Comparison of ENCODE assay signal across 21 cellular contexts in the genomic region with DNA sequence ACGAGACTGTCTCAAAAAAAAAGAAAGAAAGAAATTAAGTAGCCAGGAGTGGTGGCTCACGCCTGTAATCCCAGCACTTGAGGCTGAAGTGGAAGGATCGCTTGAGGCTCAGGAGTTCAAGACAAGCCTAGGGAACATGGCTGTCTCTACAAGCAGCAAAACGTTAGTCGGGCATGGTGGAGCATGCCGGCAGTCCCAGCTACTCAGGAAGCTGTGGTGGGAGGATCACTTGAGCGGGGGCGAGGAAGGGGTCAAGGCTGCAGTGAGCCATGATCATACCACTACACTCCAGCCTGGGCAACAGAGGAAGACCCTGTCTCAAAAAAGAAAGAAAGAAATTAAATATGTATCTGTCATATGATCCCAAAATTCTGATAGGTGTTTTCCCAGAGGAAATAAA. TPM values are rescaled to one million over a fixed set of nuclear protein-coding genes. Genes with fewer than 3 reads are reported as not detected.
DNase-seq lines count a peak whose midpoint lies in the region; ATAC-seq, FAIRE-seq and TF ChIP-seq lines count a peak whose summit lies in the region.
"Had no signal": no experiment of that assay in that cellular context is flagged by ENCODE, and none has a peak within 500 bp of the region (broad histone marks: within the 10 kb centered on the region; RNA-seq: fewer than 3 reads in every experiment).

No MANE protein-coding gene starts in this region.

- peaks cover 19% of the 10 kb centered on the region for H3K4me1 Mint-ChIP-seq in MCF 10A (ENCODE audit: insufficient read depth, unreplicated experiment)

- no peaks in the 10 kb centered on the region for H3K27me3 Mint-ChIP-seq in MCF 10A (ENCODE audit: insufficient read depth, unreplicated experiment)

- DNase-seq in MCF 10A (ENCODE audit: unreplicated experiment), result no peak
- no peak for DNase-seq in breast epithelium (ENCODE audit: low spot score in 2 of 2)
- peak; percentile 57 to 59 for DNase-seq in NCI-H524 (lab: John Stamatoyannopoulos, UW)
- no peak for DNase-seq in GM12878 (ENCODE audit: low read depth, low spot score)
- no peak for DNase-seq in gastrocnemius medialis
- no peak for DNase-seq in adrenal gland
- no peak for DNase-seq in right cardiac atrium
- no peak for DNase-seq in cerebellar cortex (ENCODE audit: low spot score)
- DNase-seq: activated CD4-positive, alpha-beta T cell treated with anti-CD3 and anti-CD28 coated beads for 1 hour; DMS153; HCEC 1CT; heart right ventricle; MG63; midbrain; NCI-H187; NCI-H446; stimulated activated CD4-positive, alpha-beta T cell treated with anti-CD3 and anti-CD28 coated beads, Interleukin-4, amount 100 ng/mL, for 24 hours; stimulated activated CD8-positive, alpha-beta memory T cell treated with anti-CD3 and anti-CD28 coated beads, Interleukin-4, amount 100 ng/mL, for 48 hours had no signal

- BruUV-seq in MCF 10A (replicated peaks; lab: Mats Ljungman, UMichigan) (no TSS peak), GM12878 (replicated peaks; lab: Mats Ljungman, UMichigan) (no TSS peak)

- H3K27me3 ChIP-seq in breast epithelium (no peaks in the 10 kb centered on the region), GM12878 (replicated peaks in 1 of 2; ENCODE audit: control insufficient read depth in 2 of 2, insufficient read depth in 2 of 2, low read length in 1 of 2) (no peaks in the 10 kb centered on the region), gastrocnemius medialis (no peaks in the 10 kb centered on the region), adrenal gland (no peaks in the 10 kb centered on the region), right cardiac atrium (ENCODE audit: control insufficient read depth, insufficient read depth) (no peaks in the 10 kb centered on the region)
- H3K27me3 ChIP-seq: heart right ventricle, MG63, tibial nerve had no signal

- no peak for TF ChIP-seq CTCF in MCF 10A (IDR thresholded peaks at IDR 0.05; ENCODE audit: unreplicated experiment)
- no peak for TF ChIP-seq CTCF in breast epithelium (IDR thresholded peaks at IDR 0.05)
- TF ChIP-seq CTCF in GM12878 (IDR thresholded peaks at IDR 0.05 in 2 of 3, conservative IDR thresholded peaks at IDR 0.05 in 1 of 3; ENCODE audit: control insufficient read depth in 2 of 3, extremely low read depth in 1 of 3, insufficient read depth in 1 of 3, low read depth in 3 of 3, low read length in 3 of 3), result no peak
- TF ChIP-seq CTCF in gastrocnemius medialis (IDR thresholded peaks at IDR 0.05 in 4 of 5, conservative IDR thresholded peaks at IDR 0.05 in 1 of 5), result no peak
- TF ChIP-seq CTCF in adrenal gland (IDR thresholded peaks at IDR 0.05), result no peak

- H3K4me2 ChIP-seq in GM12878 (ENCODE audit: control insufficient read depth, insufficient read depth), result no peak overlapping the region

- no peak overlapping the region for H3K4me3 Mint-ChIP-seq in MCF 10A (ENCODE audit: unreplicated experiment)

- CTCF ChIA-PET in MCF 10A (lab: Yijun Ruan, JAX), result interaction anchor here (0.6 to 0.8 kb wide), 3 partner anchors 10 to 193 kb away, joined by 3 to 5 read pairs (median 3); no protein-coding TSS in a partner anchor
- CTCF ChIA-PET in GM12878 (lab: Yijun Ruan, JAX), result interaction anchor here (1.2 to 4.3 kb wide), 2 partner anchors 31 to 149 kb away, joined by 3 to 25 read pairs; no protein-coding TSS in a partner anchor

- TF ChIP-seq POLR2A in breast epithelium (IDR thresholded peaks at IDR 0.05) (no peak), GM12878 (IDR thresholded peaks at IDR 0.05; ENCODE audit: low read depth, low read length) (no peak), gastrocnemius medialis (IDR thresholded peaks at IDR 0.05) (no peak), adrenal gland (IDR thresholded peaks at IDR 0.05) (no peak)

- no peaks in the 10 kb centered on the region for H4K20me1 ChIP-seq in GM12878 (ENCODE audit: control insufficient read depth, insufficient read depth)

- H3K27ac ChIP-seq in breast epithelium, result no peak overlapping the region
- H3K27ac ChIP-seq in GM12878 (ENCODE audit: control insufficient read depth, insufficient read depth), result no peak overlapping the region
- peak overlapping the region; percentile 78 to 97 (median 83) for H3K27ac ChIP-seq in gastrocnemius medialis
- no peak overlapping the region for H3K27ac ChIP-seq in adrenal gland
- no peak overlapping the region for H3K27ac ChIP-seq in right cardiac atrium (ENCODE audit: low read length)
- H3K27ac ChIP-seq: tibial nerve had no signal

- 65% methylated on average over 8 of the region's 8 CpGs for WGBS in GM12878 (ENCODE audit: insufficient coverage, insufficient replicate concordance, low lambda C conversion rate, missing lambda C conversion rate)
- 61 to 63% (median 62%) methylated on average over 8 of the region's 8 CpGs for WGBS in adrenal gland, 4 donors
- 74% methylated on average over 8 of the region's 8 CpGs for WGBS in right cardiac atrium

- no peak overlapping the region for H2AFZ ChIP-seq in GM12878 (ENCODE audit: control insufficient read depth, low read depth, low read length)

- H3K36me3 ChIP-seq in breast epithelium (no peaks in the 10 kb centered on the region), GM12878 (ENCODE audit: control insufficient read depth in 2 of 2, insufficient read depth in 2 of 2, low read length in 1 of 2) (no peaks in the 10 kb centered on the region), gastrocnemius medialis (peaks cover 0 to 5% of the 10 kb centered on the region in 2 donors), adrenal gland (replicated peaks in 1 of 2) (peaks cover 0 to 15% of the 10 kb centered on the region in 2 donors)

- no peak for TF ChIP-seq EP300 in GM12878 (IDR thresholded peaks at IDR 0.05; ENCODE audit: borderline replicate concordance in 1 of 2, control insufficient read depth in 1 of 2, low read depth in 2 of 2, low read length in 2 of 2)

- POLR2A ChIA-PET in MCF 10A (lab: Yijun Ruan, JAX), result no interaction called here
- POLR2A ChIA-PET in GM12878 (lab: Charles Lee), result no interaction called here

- intact Hi-C loops in MCF 10A (cut with micrococcal nuclease), result no loop called here
- intact Hi-C loops in breast epithelium (cut with DNase I; ENCODE audit: low total_unique reads), result no loop called here
- intact Hi-C loops in GM12878 (cut with micrococcal nuclease; ENCODE audit: unreplicated experiment), result no loop called here
- intact Hi-C loops in gastrocnemius medialis (cut with DNase I; ENCODE audit: low total_unique reads), result loop anchor here (10.0 kb wide), 1 partner anchor 661 kb away; no protein-coding TSS in a partner anchor
- intact Hi-C loops in adrenal gland (cut with DNase I), result loop anchor here (10.0 kb wide), 3 partner anchors 109 to 379 kb away; no protein-coding TSS in a partner anchor
- intact Hi-C loops in right cardiac atrium (cut with DNase I), result loop anchor here in 2 of 4 donors (10.0 kb wide), 2 partner anchors 369 to 379 kb away; no protein-coding TSS in a partner anchor

- no peak for FAIRE-seq in GM12878 (lab: Jason Lieb, UNC)
- FAIRE-seq: GM18507, islet of Langerhans had no signal

- in situ Hi-C loops in GM12878 (cut with MboI), result no loop called here
- in situ Hi-C loops in gastrocnemius medialis (cut with MboI; ENCODE audit: low sequenced_read_pairs in 4 of 4), result no loop called here

- peaks cover 34% of the 10 kb centered on the region for H3K79me2 ChIP-seq in GM12878 (ENCODE audit: control insufficient read depth, insufficient read depth, low read length)

- RAD21 ChIA-PET in GM12878 (lab: Charles Lee; ENCODE audit: unreplicated experiment), result no interaction called here

- H3K4me1 ChIP-seq in breast epithelium (peaks cover 0 to 7% of the 10 kb centered on the region in 2 donors), GM12878 (ENCODE audit: control insufficient read depth, insufficient read depth, low read length) (peaks cover 6% of the 10 kb centered on the region), gastrocnemius medialis (peaks cover 39 to 46% of the 10 kb centered on the region in 2 donors), adrenal gland (replicated peaks in 1 of 2) (peaks cover 0 to 16% of the 10 kb centered on the region in 2 donors), right cardiac atrium (ENCODE audit: control insufficient read depth, insufficient read depth, low read length) (peaks cover 2% of the 10 kb centered on the region)

- SMC1A ChIA-PET in GM12878 (lab: Charles Lee; ENCODE audit: uncharacterized antibody, unreplicated experiment), result no interaction called here

- ATAC-seq in GM12878, result no peak
- ATAC-seq in gastrocnemius medialis, result no peak
- no peak for ATAC-seq in right cardiac atrium
- ATAC-seq: heart right ventricle had no signal

- H3K4me3 ChIP-seq in breast epithelium, result no peak overlapping the region
- no peak overlapping the region for H3K4me3 ChIP-seq in GM12878
- H3K4me3 ChIP-seq in gastrocnemius medialis, result no peak overlapping the region
- H3K4me3 ChIP-seq in adrenal gland, result no peak overlapping the region
- no peak overlapping the region for H3K4me3 ChIP-seq in right cardiac atrium (ENCODE audit: low read length)
- H3K4me3 ChIP-seq: heart right ventricle, MG63, tibial nerve had no signal

- H3K27ac Mint-ChIP-seq in MCF 10A (ENCODE audit: low read depth, unreplicated experiment), result peak overlapping the region; percentile 76

- H3K9me3 ChIP-seq in breast epithelium (no peaks in the 10 kb centered on the region), GM12878 (replicated peaks; ENCODE audit: control insufficient read depth, insufficient read depth, low read length) (no peaks in the 10 kb centered on the region), gastrocnemius medialis (no peaks in the 10 kb centered on the region), adrenal gland (replicated peaks in 1 of 3) (no peaks in the 10 kb centered on the region), right cardiac atrium (ENCODE audit: control insufficient read depth, low read length) (no peaks in the 10 kb centered on the region)
- H3K9me3 ChIP-seq: heart right ventricle, MG63, tibial nerve had no signal

- TF ChIP-seq RAD21 in GM12878 (IDR thresholded peaks at IDR 0.05; ENCODE audit: insufficient read depth, low read depth, low read length), result no peak

- H3K36me3 Mint-ChIP-seq in MCF 10A (ENCODE audit: insufficient read depth, unreplicated experiment), result peaks cover 52% of the 10 kb centered on the region

- H3K9ac ChIP-seq in GM12878 (ENCODE audit: control insufficient read depth, insufficient read depth, low read length), result no peak overlapping the region

- H3K9me3 Mint-ChIP-seq in MCF 10A (ENCODE audit: unreplicated experiment), result no peaks in the 10 kb centered on the region

RNA-seq across cellular contexts. Expression of a gene that starts 5.3 kb away (rescaled TPM):
- total RNA-seq in MCF 10A (2022) (26.0 and 27.9 TPM in 2 replicates), breast epithelium (10 to 100 TPM; 13.3 to 30.6 (median 19.0) TPM), GM12878 (2014; rRNA removed) (10.2 and 10.7 TPM in 2 replicates), GM12878 (2014; rRNA removed; fragmentation: Illumina TruSeq; extraction: Trizol) (9.3 and 11.4 TPM in 2 replicates), GM12878 (2021) (6.5 and 6.6 TPM in 2 replicates), gastrocnemius medialis (10 to 100 TPM; 11.3 to 21.0 (median 14.3) TPM), adrenal gland (10 to 100 TPM in 4 of 8 donors, 1 to 10 TPM in 4; 5.5 to 22.6 (median 10.2) TPM), right cardiac atrium (1 to 10 TPM; 8.1 to 10.0 (median 9.3) TPM)
- 80.3 and 81.5 TPM in 2 replicates for total RNA-seq in GM12878 (2013; cell fraction: nucleolus; rRNA removed)
- 4.4 TPM for polyA plus RNA-seq in GM12878 (2011; ENCODE audit: low read depth)
- polyA plus RNA-seq in GM12878 (2011; rRNA removed) (13.1 and 15.7 TPM in 2 replicates), GM12878 (2014; fragmentation: Illumina TruSeq; extraction: Trizol) (5.9 and 8.5 TPM in 2 replicates), GM12878 (2014; fragmentation: Nextera tagmentation; extraction: Ambion mirVana) (1 to 10 TPM; 2.0 to 2.9 TPM), GM12878 (2014; rRNA removed) (11.2 and 11.3 TPM in 2 replicates), GM12878 (2016; fragmentation: Nextera tagmentation; extraction: Ambion mirVana) (1 to 10 TPM; 7.7 to 9.7 TPM), adrenal gland (10 to 100 TPM; 10.4 to 14.5 (median 11.8) TPM), right cardiac atrium (4.3 TPM)
- polyA plus RNA-seq in GM12878 (2011; cell fraction: cytosol; rRNA removed), result 10.6 and 16.5 TPM in 2 replicates
- polyA plus RNA-seq in GM12878 (2011; cell fraction: nucleus; rRNA removed), result 52.6 and 66.0 TPM in 2 replicates
- polyA plus RNA-seq in GM12878 (2012), result 4.0 and 8.3 TPM in 2 replicates
- 19.2 and 29.6 TPM in 2 replicates for polyA minus RNA-seq in GM12878 (2011; rRNA and poly(A)+ RNA removed)
- 6.3 and 9.3 TPM in 2 replicates for polyA minus RNA-seq in GM12878 (2011; cell fraction: cytosol; rRNA and poly(A)+ RNA removed)
- polyA minus RNA-seq in GM12878 (2011; cell fraction: nucleus; rRNA and poly(A)+ RNA removed), result 16.3 and 21.0 TPM in 2 replicates

RNA-seq across cellular contexts. Expression of a gene that starts 46.8 kb away (rescaled TPM):
- total RNA-seq in MCF 10A (2022) (55.1 and 86.8 TPM in 2 replicates), breast epithelium (10 to 100 TPM; 47.4 to 63.4 (median 52.8) TPM), GM12878 (2014; rRNA removed) (3.2 and 5.0 TPM in 2 replicates), GM12878 (2014; rRNA removed; fragmentation: Illumina TruSeq; extraction: Trizol) (7.0 and 7.2 TPM in 2 replicates), GM12878 (2021) (6.6 and 7.7 TPM in 2 replicates), gastrocnemius medialis (10 to 100 TPM; 20.3 to 39.1 (median 23.5) TPM), adrenal gland (10 to 100 TPM; 30.0 to 79.5 (median 58.6) TPM), right cardiac atrium (10 to 100 TPM; 62.4 to 71.4 (median 65.1) TPM)
- total RNA-seq in GM12878 (2013; cell fraction: nucleolus; rRNA removed), result 68.5 and 75.2 TPM in 2 replicates
- 1.6 TPM for polyA plus RNA-seq in GM12878 (2011; ENCODE audit: low read depth)
- polyA plus RNA-seq in GM12878 (2011; rRNA removed) (8.0 and 9.3 TPM in 2 replicates), GM12878 (2014; fragmentation: Illumina TruSeq; extraction: Trizol) (4.4 and 4.8 TPM in 2 replicates), GM12878 (2014; fragmentation: Nextera tagmentation; extraction: Ambion mirVana) (1 to 10 TPM in 1 of 2 experiments, under 1 TPM in 1; 0.75 to 1.6 TPM), GM12878 (2014; rRNA removed) (2.3 and 2.7 TPM in 2 replicates), GM12878 (2016; fragmentation: Nextera tagmentation; extraction: Ambion mirVana) (1 to 10 TPM; 5.5 to 5.7 TPM), adrenal gland (10 to 100 TPM in 2 of 3 donors, 1 to 10 TPM in 1; 4.1 to 41.4 (median 16.1) TPM), right cardiac atrium (15.0 TPM)
- 5.9 and 7.4 TPM in 2 replicates for polyA plus RNA-seq in GM12878 (2011; cell fraction: cytosol; rRNA removed)
- 6.2 and 6.3 TPM in 2 replicates for polyA plus RNA-seq in GM12878 (2011; cell fraction: nucleus; rRNA removed)
- 1.4 and 2.1 TPM in 2 replicates for polyA plus RNA-seq in GM12878 (2012)
- 24.5 and 27.1 TPM in 2 replicates for polyA minus RNA-seq in GM12878 (2011; rRNA and poly(A)+ RNA removed)
- polyA minus RNA-seq in GM12878 (2011; cell fraction: cytosol; rRNA and poly(A)+ RNA removed), result 7.9 and 11.3 TPM in 2 replicates
- 21.9 and 27.0 TPM in 2 replicates for polyA minus RNA-seq in GM12878 (2011; cell fraction: nucleus; rRNA and poly(A)+ RNA removed)

Comparison
In these comparisons a context has a peak if more than half of its experiments do, and no peak if none do; other contexts are left out.
1. DNase-seq: peak in NCI-H524 (2 of 2); none in MCF 10A (single experiment), breast epithelium (0 of 2), GM12878 (single experiment), gastrocnemius medialis (0 of 2), adrenal gland (0 of 7), right cardiac atrium (0 of 3) and cerebellar cortex (single experiment).
2. H3K27ac ChIP-seq: peak in gastrocnemius medialis (4 of 4); none in breast epithelium (0 of 2), GM12878 (single experiment), adrenal gland (0 of 5) and right cardiac atrium (single experiment).
3. intact Hi-C loops: an anchor here in gastrocnemius medialis (10.0 kb wide) and adrenal gland (10.0 kb wide); none called in MCF 10A, breast epithelium and GM12878.